Comparison of ENCODE assay signal across 21 cellular contexts in genomic region chr17:45883063-45883462, GRCh38. TPM values are rescaled to one million over a fixed set of nuclear protein-coding genes. Genes with fewer than 3 reads are reported as not detected.
DNase-seq lines count a peak whose midpoint lies in the region; ATAC-seq, FAIRE-seq and TF ChIP-seq lines count a peak whose summit lies in the region.
"Had no signal": no experiment of that assay in that cellular context is flagged by ENCODE, and none has a peak within 500 bp of the region (broad histone marks: within the 10 kb centered on the region; RNA-seq: fewer than 3 reads in every experiment).

No MANE protein-coding gene starts in this region.

- no peak overlapping the region for H3K4ac ChIP-seq in trophoblast cell (ENCODE audit: low read depth, low read length)

- FAIRE-seq in urothelium cell line (lab: Jason Lieb, UNC) = peak; percentile 52
- FAIRE-seq: A549, GM12892, GM18507, HepG2 had no signal

- H3K27ac ChIP-seq in psoas muscle = peak overlapping the region; percentile 63
- H3K27ac ChIP-seq in trophoblast cell (ENCODE audit: low read depth, low read length) = no peak overlapping the region
- H3K27ac ChIP-seq in tibial artery = no peak overlapping the region
- H3K27ac ChIP-seq: 22Rv1, A549, C4-2B, GM23248 had no signal

- no peak overlapping the region for H3K23ac ChIP-seq in trophoblast cell (ENCODE audit: low read length)

- peak; percentile 91 to 99 (median 93) for ATAC-seq in psoas muscle
- ATAC-seq: HepG2 had no signal

- DNase-seq in NCI-H2171 treated with DMSO at 0.1 percent for 48 hours (lab: John Stamatoyannopoulos, UW) (peak; percentile 59), NCI-H2171 (lab: John Stamatoyannopoulos, UW) (no peak), NCI-H1694 treated with DMSO at 0.1 percent for 48 hours (lab: John Stamatoyannopoulos, UW) (peak; percentile 50), psoas muscle (peak; percentile 63 to 74), urothelium cell line (ENCODE audit: low spot score) (no peak), trophoblast cell (no peak), NCI-H1436 treated with DMSO at 0.1 percent for 48 hours (lab: John Stamatoyannopoulos, UW) (no peak), tibial artery (no peak)
- DNase-seq: AML-193; CD4-positive, alpha-beta memory T cell; GDM1; GM23248 had no signal

- H3K9ac ChIP-seq in trophoblast cell (ENCODE audit: low read length) = no peak overlapping the region
- H3K9ac ChIP-seq: GM23248 had no signal

- no peak overlapping the region for H4K91ac ChIP-seq in trophoblast cell (ENCODE audit: low read depth, low read length)

- WGBS in psoas muscle, 3 donors = 58 to 71% (median 60%) methylated on average over 2 of the region's 2 CpGs
- no CpG with 5 or more reads among the region's 2 CpGs for WGBS in trophoblast cell (ENCODE audit: extremely low coverage, insufficient coverage, insufficient read length)

- H3K79me1 ChIP-seq in trophoblast cell (ENCODE audit: low read length) = no peaks in the 10 kb centered on the region

- no peaks in the 10 kb centered on the region for H3K79me2 ChIP-seq in trophoblast cell (ENCODE audit: control insufficient read depth, insufficient read depth, low read length, poor library complexity)

- no peak overlapping the region for H3K4me2 ChIP-seq in trophoblast cell (ENCODE audit: low read length)
- H3K4me2 ChIP-seq: A549 had no signal

- no peak overlapping the region for H2BK5ac ChIP-seq in trophoblast cell (ENCODE audit: low read depth, low read length, poor library complexity)

- H3K18ac ChIP-seq in trophoblast cell (ENCODE audit: low read length) = no peak overlapping the region

- H3K27me3 ChIP-seq in psoas muscle (ENCODE audit: insufficient read depth in 3 of 3, low read length in 2 of 3) (no peaks in the 10 kb centered on the region), trophoblast cell (ENCODE audit: insufficient read depth, low read length) (no peaks in the 10 kb centered on the region), tibial artery (peaks cover 0 to 26% of the 10 kb centered on the region in 2 donors)

- H4K12ac ChIP-seq in trophoblast cell (ENCODE audit: low read depth, low read length) = no peak overlapping the region

- H3K14ac ChIP-seq in trophoblast cell (ENCODE audit: low read length) = no peak overlapping the region

- no peak overlapping the region for H2BK120ac ChIP-seq in trophoblast cell (ENCODE audit: insufficient read depth, low read length, poor library complexity)

- no peak overlapping the region for H4K8ac ChIP-seq in trophoblast cell (ENCODE audit: low read depth, low read length)

- TF ChIP-seq CTCF in psoas muscle (IDR thresholded peaks at IDR 0.05) = no peak
- TF ChIP-seq CTCF in tibial artery (IDR thresholded peaks at IDR 0.05) = no peak

- intact Hi-C loops in psoas muscle (cut with DNase I) = no loop called here
- intact Hi-C loops in tibial artery (cut with DNase I; ENCODE audit: low total_unique reads) = no loop called here

- H3K9me3 ChIP-seq in psoas muscle = no peaks in the 10 kb centered on the region
- H3K9me3 ChIP-seq in trophoblast cell (ENCODE audit: insufficient read depth, low read depth, low read length) = peaks cover 2% of the 10 kb centered on the region
- peaks cover 0 to 8% (median 6%) of the 10 kb centered on the region in 3 donors for H3K9me3 ChIP-seq in tibial artery
- H3K9me3 ChIP-seq: HAP-1 had no signal

- no peak overlapping the region for H3K4me3 ChIP-seq in psoas muscle
- no peak overlapping the region for H3K4me3 ChIP-seq in trophoblast cell (ENCODE audit: low read depth, low read length)
- no peak overlapping the region for H3K4me3 ChIP-seq in tibial artery
- H3K4me3 ChIP-seq: A549, GM23248, HAP-1 had no signal

- no peak overlapping the region for H2BK12ac ChIP-seq in trophoblast cell (ENCODE audit: low read length)

- no peak overlapping the region for H2AFZ ChIP-seq in trophoblast cell (ENCODE audit: insufficient read depth, low read length, poor library complexity)
- H2AFZ ChIP-seq: GM23248 had no signal

- H3K36me3 ChIP-seq in psoas muscle (ENCODE audit: insufficient read depth in 1 of 2, low read depth in 1 of 2) (no peaks in the 10 kb centered on the region), trophoblast cell (ENCODE audit: control insufficient read depth in 1 of 2, insufficient read depth in 2 of 2, low read length in 2 of 2) (no peaks in the 10 kb centered on the region), tibial artery (no peaks in the 10 kb centered on the region)
- H3K36me3 ChIP-seq: HAP-1 had no signal

- H2AK5ac ChIP-seq in trophoblast cell (ENCODE audit: low read length) = no peak overlapping the region

- peaks cover 11% of the 10 kb centered on the region for H3K4me1 ChIP-seq in psoas muscle
- H3K4me1 ChIP-seq in trophoblast cell (ENCODE audit: control insufficient read depth in 1 of 2, insufficient read depth in 2 of 2, low read length in 2 of 2) = no peaks in the 10 kb centered on the region
- H3K4me1 ChIP-seq in tibial artery = no peaks in the 10 kb centered on the region
- H3K4me1 ChIP-seq: A549, HAP-1 had no signal

RNA-seq across cellular contexts. Expression of gene MAPT, which starts 11.3 kb away (rescaled TPM):
- 100 to 1,000 TPM; 104 to 253 (median 170) TPM for total RNA-seq in psoas muscle
- 10 to 100 TPM; 16.0 to 61.3 (median 43.9) TPM for polyA plus RNA-seq in psoas muscle
- polyA plus RNA-seq in trophoblast cell (2013) = 5.3 and 5.4 TPM in 2 replicates
- total RNA-seq: GM23248 had no signal

RNA-seq across cellular contexts. Expression of gene SPPL2C, which starts 38.4 kb away (rescaled TPM):
- total RNA-seq in psoas muscle = not detected
- not detected for polyA plus RNA-seq in psoas muscle
- polyA plus RNA-seq in trophoblast cell (2013) = not detected in 2 replicates
- total RNA-seq: CD4-positive, alpha-beta memory T cell; GM23248; H4; HepG2 had no signal
- polyA plus RNA-seq: A549; BJ; CD4-positive, alpha-beta memory T cell; GM23248; HepG2 had no signal

Comparison
In these comparisons a context has a peak if more than half of its experiments do, and no peak if none do; other contexts are left out.
1. DNase-seq: peak in NCI-H2171 treated with DMSO at 0.1 percent for 48 hours (single experiment), NCI-H1694 treated with DMSO at 0.1 percent for 48 hours (single experiment) and psoas muscle (2 of 2); none in NCI-H2171 (single experiment), urothelium cell line (single experiment), trophoblast cell (0 of 2), NCI-H1436 treated with DMSO at 0.1 percent for 48 hours (single experiment) and tibial artery (0 of 2).